In genomic region chr15:67009576-67010569, GRCh38 we compare ENCODE assay signal across 22 cellular contexts. TPM values are rescaled to one million over a fixed set of nuclear protein-coding genes. Genes with fewer than 3 reads are reported as not detected.
DNase-seq lines count a peak whose midpoint lies in the region; ATAC-seq and TF ChIP-seq lines count a peak whose summit lies in the region.
"Had no signal": no experiment of that assay in that cellular context is flagged by ENCODE, and none has a peak within 500 bp of the region (broad histone marks: within the 10 kb centered on the region; RNA-seq: fewer than 3 reads in every experiment).

No MANE protein-coding gene starts in this region.

- TF ChIP-seq CTCF in mammary epithelial cell (conservative IDR thresholded peaks at IDR 0.05 in 1 of 2, IDR thresholded peaks at IDR 0.05 in 1 of 2; ENCODE audit: extremely low read depth in 1 of 2, insufficient read depth in 1 of 2, low read depth in 1 of 2, low read length in 2 of 2) (no peak), MCF 10A (IDR thresholded peaks at IDR 0.05; ENCODE audit: unreplicated experiment) (no peak), smooth muscle cell (IDR thresholded peaks at IDR 0.05; ENCODE audit: borderline replicate concordance, insufficient read depth, poor library complexity, severe bottlenecking) (no peak)

- no peak overlapping the region for H3K27ac ChIP-seq in mammary epithelial cell (ENCODE audit: insufficient read depth, low read depth, low read length)
- H3K27ac ChIP-seq in smooth muscle cell (ENCODE audit: low read depth) = no peak overlapping the region
- H3K27ac ChIP-seq: GM23248, Peyer's patch, SK-N-MC had no signal

- H3K79me2 ChIP-seq in mammary epithelial cell (ENCODE audit: insufficient read depth, low read length) (no peaks in the 10 kb centered on the region), smooth muscle cell (ENCODE audit: low read depth) (no peaks in the 10 kb centered on the region)

- BruUV-seq in mammary epithelial cell (replicated peaks; lab: Mats Ljungman, UMichigan) (no TSS peak), MCF 10A (replicated peaks; lab: Mats Ljungman, UMichigan) (no TSS peak)

- H3K36me3 Mint-ChIP-seq in MCF 10A (ENCODE audit: insufficient read depth, unreplicated experiment) = no peaks in the 10 kb centered on the region
- no peaks in the 10 kb centered on the region for H3K36me3 Mint-ChIP-seq in stimulated activated effector memory CD8-positive, alpha-beta T cell treated with anti-CD3 and anti-CD28 coated beads, Interleukin-12 subunit alpha, Interleukin-12 subunit beta, amount 100 ng/mL, for 72 hours
- H3K36me3 Mint-ChIP-seq: CD4-positive, CD25-positive, alpha-beta regulatory T cell had no signal

- no peaks in the 10 kb centered on the region for H3K36me3 ChIP-seq in mammary epithelial cell (ENCODE audit: insufficient read depth, low read length)
- H3K36me3 ChIP-seq in smooth muscle cell (ENCODE audit: low read depth) = no peaks in the 10 kb centered on the region
- H3K36me3 ChIP-seq: Peyer's patch had no signal

- CTCF ChIA-PET in mammary epithelial cell (lab: Charles Lee; ENCODE audit: low non-redundant PET) = no interaction called here
- CTCF ChIA-PET in MCF 10A (lab: Yijun Ruan, JAX) = interaction anchor here (0.9 kb wide), 1 partner anchor 9 kb away, joined by 3 read pairs; no protein-coding TSS in a partner anchor

- H3K27ac Mint-ChIP-seq in MCF 10A (ENCODE audit: low read depth, unreplicated experiment) = no peak overlapping the region
- no peak overlapping the region for H3K27ac Mint-ChIP-seq in stimulated activated effector memory CD8-positive, alpha-beta T cell treated with anti-CD3 and anti-CD28 coated beads, Interleukin-12 subunit alpha, Interleukin-12 subunit beta, amount 100 ng/mL, for 72 hours

- no peaks in the 10 kb centered on the region for H3K4me1 Mint-ChIP-seq in MCF 10A (ENCODE audit: insufficient read depth, unreplicated experiment)
- H3K4me1 Mint-ChIP-seq in stimulated activated effector memory CD8-positive, alpha-beta T cell treated with anti-CD3 and anti-CD28 coated beads, Interleukin-12 subunit alpha, Interleukin-12 subunit beta, amount 100 ng/mL, for 72 hours = peaks cover 7% of the 10 kb centered on the region
- H3K4me1 Mint-ChIP-seq: CD4-positive, CD25-positive, alpha-beta regulatory T cell had no signal

- peaks cover 10% of the 10 kb centered on the region for H3K4me1 ChIP-seq in mammary epithelial cell (ENCODE audit: insufficient read depth, low read length)
- H3K4me1 ChIP-seq in smooth muscle cell (ENCODE audit: low read depth) = peaks cover 5% of the 10 kb centered on the region
- H3K4me1 ChIP-seq: Peyer's patch had no signal

- H3F3A ChIP-seq in smooth muscle cell (ENCODE audit: low read depth) = no peaks in the 10 kb centered on the region

- dilution Hi-C loops in mammary epithelial cell (cut with HindIII; ENCODE audit: low sequenced_read_pairs) = no loop called here

- H3K27me3 ChIP-seq in mammary epithelial cell (ENCODE audit: insufficient read depth, low read length) = no peaks in the 10 kb centered on the region
- H3K27me3 ChIP-seq in smooth muscle cell (ENCODE audit: low read depth) = no peaks in the 10 kb centered on the region
- H3K27me3 ChIP-seq: Peyer's patch had no signal

- 85% methylated on average over 7 of the region's 7 CpGs for WGBS in mammary epithelial cell (ENCODE audit: low coverage, missing lambda C conversion rate)
- WGBS in smooth muscle cell (ENCODE audit: low lambda C conversion rate) = 93% methylated on average over 7 of the region's 7 CpGs

- H2AFZ ChIP-seq in mammary epithelial cell (ENCODE audit: low read depth, low read length) = no peak overlapping the region
- no peak overlapping the region for H2AFZ ChIP-seq in smooth muscle cell (ENCODE audit: low read depth)
- H2AFZ ChIP-seq: GM23248 had no signal

- ATAC-seq in left lobe of liver = peak; percentile 65
- ATAC-seq in stimulated activated effector memory CD8-positive, alpha-beta T cell treated with anti-CD3 and anti-CD28 coated beads, Interleukin-12 subunit alpha, Interleukin-12 subunit beta, amount 100 ng/mL, for 72 hours = peak; percentile 73
- ATAC-seq: HCT116 had no signal

- no peaks in the 10 kb centered on the region for H3K27me3 Mint-ChIP-seq in MCF 10A (ENCODE audit: insufficient read depth, unreplicated experiment)

- in situ Hi-C loops in mammary epithelial cell (cut with MboI; ENCODE audit: low sequenced_read_pairs in 2 of 2) = no loop called here

- DNase-seq in mammary epithelial cell (peak; percentile 27), MCF 10A (ENCODE audit: unreplicated experiment) (no peak), NCI-H69 (lab: John Stamatoyannopoulos, UW) (peak; percentile 24), left lobe of liver (ENCODE audit: low spot score) (no peak), smooth muscle cell (lab: John Stamatoyannopoulos, UW; ENCODE audit: unreplicated experiment) (no peak), SKM-1 (lab: John Stamatoyannopoulos, UW; ENCODE audit: unreplicated experiment) (no peak), 8988T (no peak)
- no peak for DNase-seq in stimulated activated effector memory CD8-positive, alpha-beta T cell treated with anti-CD3 and anti-CD28 coated beads, Interleukin-12 subunit alpha, Interleukin-12 subunit beta, amount 100 ng/mL, for 72 hours (ENCODE audit: low spot score in 2 of 2)
- DNase-seq: ACHN; AML-193; Caco-2; CD4-positive, CD25-positive, alpha-beta regulatory T cell; DMS153; GM23248; KG1; NCI-H1436; NCI-H2029; NCI-H510A treated with DMSO at 0.1 percent for 48 hours; Peyer's patch; Right ventricle myocardium superior had no signal

- no peaks in the 10 kb centered on the region for H3K9me3 Mint-ChIP-seq in MCF 10A (ENCODE audit: unreplicated experiment)
- H3K9me3 Mint-ChIP-seq in stimulated activated effector memory CD8-positive, alpha-beta T cell treated with anti-CD3 and anti-CD28 coated beads, Interleukin-12 subunit alpha, Interleukin-12 subunit beta, amount 100 ng/mL, for 72 hours = no peaks in the 10 kb centered on the region
- H3K9me3 Mint-ChIP-seq: CD4-positive, CD25-positive, alpha-beta regulatory T cell had no signal

- POLR2A ChIA-PET in MCF 10A (lab: Yijun Ruan, JAX) = no interaction called here

- H3K4me3 Mint-ChIP-seq in MCF 10A (ENCODE audit: unreplicated experiment) = no peak overlapping the region
- no peak overlapping the region for H3K4me3 Mint-ChIP-seq in stimulated activated effector memory CD8-positive, alpha-beta T cell treated with anti-CD3 and anti-CD28 coated beads, Interleukin-12 subunit alpha, Interleukin-12 subunit beta, amount 100 ng/mL, for 72 hours
- H3K4me3 Mint-ChIP-seq: CD4-positive, CD25-positive, alpha-beta regulatory T cell had no signal

- H3K4me3 ChIP-seq in mammary epithelial cell (replicated peaks in 1 of 3; ENCODE audit: insufficient read depth in 1 of 3, low read depth in 2 of 3, low read length in 3 of 3) (no peak overlapping the region), smooth muscle cell (no peak overlapping the region)
- H3K4me3 ChIP-seq: GM23248, Peyer's patch, SK-N-MC had no signal

- H3K4me2 ChIP-seq in mammary epithelial cell (ENCODE audit: insufficient read depth, low read depth, low read length) (no peak overlapping the region), smooth muscle cell (no peak overlapping the region)

- no peak overlapping the region for H3K9ac ChIP-seq in mammary epithelial cell (ENCODE audit: insufficient read depth, low read length)
- no peak overlapping the region for H3K9ac ChIP-seq in smooth muscle cell (ENCODE audit: low read depth)
- H3K9ac ChIP-seq: GM23248 had no signal

- H4K20me1 ChIP-seq in mammary epithelial cell (ENCODE audit: insufficient read depth, low read length) (no peaks in the 10 kb centered on the region), smooth muscle cell (ENCODE audit: low read depth) (no peaks in the 10 kb centered on the region)

- intact Hi-C loops in mammary epithelial cell (cut with micrococcal nuclease) = no loop called here
- intact Hi-C loops in MCF 10A (cut with micrococcal nuclease) = no loop called here

- H3K9me3 ChIP-seq in mammary epithelial cell (replicated peaks; ENCODE audit: insufficient read depth, low read length) = no peaks in the 10 kb centered on the region
- H3K9me3 ChIP-seq in smooth muscle cell (replicated peaks; ENCODE audit: low read depth) = no peaks in the 10 kb centered on the region
- H3K9me3 ChIP-seq: Caco-2, Peyer's patch had no signal

RNA-seq across cellular contexts. Expression of gene SMAD3, which starts 55.5 kb away (rescaled TPM):
- total RNA-seq in mammary epithelial cell (10 to 100 TPM in 1 of 2 donors, 1 to 10 TPM in 1; 8.7 to 41.0 TPM), MCF 10A (2022) (19.9 and 26.1 TPM in 2 replicates), left lobe of liver (17.1 TPM), smooth muscle cell (21.9 and 25.9 TPM in 2 replicates)
- polyA plus RNA-seq in mammary epithelial cell (29.2 TPM), smooth muscle cell (20.2 and 27.7 TPM in 2 replicates)
- 60.6 TPM for polyA minus RNA-seq in mammary epithelial cell

Comparison
In these comparisons a context has a peak if more than half of its experiments do, and no peak if none do; other contexts are left out.
1. DNase-seq: peak in mammary epithelial cell (single experiment) and NCI-H69 (single experiment); none in MCF 10A (single experiment), left lobe of liver (single experiment), stimulated activated effector memory CD8-positive, alpha-beta T cell treated with anti-CD3 and anti-CD28 coated beads, Interleukin-12 subunit alpha, Interleukin-12 subunit beta, amount 100 ng/mL, for 72 hours (0 of 2), smooth muscle cell (single experiment), SKM-1 (single experiment) and 8988T (single experiment).